ENCODE assay signal across 9 cellular contexts in the genomic region with DNA sequence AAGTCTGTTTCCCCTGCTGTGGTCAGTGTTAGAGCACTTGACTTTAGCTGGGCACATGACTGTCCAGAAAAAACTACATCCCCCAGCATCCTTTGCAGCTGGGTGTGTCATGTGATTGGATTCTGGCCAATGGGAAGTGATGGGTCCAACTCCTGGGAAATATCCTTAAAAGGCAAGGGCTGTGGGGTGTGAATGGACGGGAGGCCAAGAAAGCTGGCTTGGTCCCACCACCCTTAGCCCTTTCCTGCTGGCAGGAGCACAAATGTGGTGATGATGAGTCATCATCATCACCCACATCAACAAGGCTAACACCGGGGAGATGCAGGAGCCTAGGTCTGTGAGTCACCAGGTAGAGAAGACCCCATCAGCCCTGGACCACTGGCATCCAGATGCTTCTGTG.
DNase-seq lines count a peak whose midpoint lies in the region; ATAC-seq lines count a peak whose summit lies in the region.
"Had no signal": no experiment of that assay in that cellular context is flagged by ENCODE, and none has a peak within 500 bp of the region (broad histone marks: within the 10 kb centered on the region; RNA-seq: fewer than 3 reads in every experiment).

No MANE protein-coding gene starts in this region.

- DNase-seq in EH (ENCODE audit: low read depth) = peak; percentile 93
- DNase-seq in NAMALWA (ENCODE audit: low spot score) = peak; percentile 49
- DNase-seq in dermis blood vessel endothelial cell = peak; percentile 87
- peak; percentile 70 for DNase-seq in myocyte (ENCODE audit: low read depth)
- DNase-seq in mesenteric fat pad (ENCODE audit: low spot score) = no peak
- DNase-seq: T-helper 2 cell had no signal

- no peak for ATAC-seq in GM21529 (IDR thresholded peaks at IDR 0.05; ENCODE audit: unreplicated experiment)
- no peak for ATAC-seq in GM21515 (IDR thresholded peaks at IDR 0.05; ENCODE audit: unreplicated experiment)
- no peak for ATAC-seq in HG02678 (IDR thresholded peaks at IDR 0.05; ENCODE audit: unreplicated experiment)
